ENCODE assay signal across 8 cellular contexts in genomic region chrX:51420610-51421009, GRCh38.
A peak's percentile ranks its signal among the peaks of the same experiment; 100 is the strongest.
DNase-seq lines count a peak whose midpoint lies in the region; ATAC-seq and TF ChIP-seq lines count a peak whose summit lies in the region.

No MANE protein-coding gene starts in this region.

- DNase-seq in SKM-1 treated with dmso at 0.1 percent for 144 hours (lab: John Stamatoyannopoulos, UW; ENCODE audit: unreplicated experiment) = peak; percentile 36
- DNase-seq in SKM-1 (lab: John Stamatoyannopoulos, UW; ENCODE audit: unreplicated experiment) = no peak
- DNase-seq in SW480 (ENCODE audit: low spot score) = peak; percentile 15
- no peak for DNase-seq in esophagus squamous epithelium (lab: John Stamatoyannopoulos, UW)
- peak; percentile 17 for DNase-seq in prostate gland (ENCODE audit: low spot score)

- H3K9me3 ChIP-seq in HEK293 (ENCODE audit: control insufficient read depth, insufficient read depth, low read depth, low read length) = no peaks in the 10 kb centered on the region
- H3K9me3 ChIP-seq in esophagus squamous epithelium = no peaks in the 10 kb centered on the region
- H3K9me3 ChIP-seq in prostate gland = no peaks in the 10 kb centered on the region

- no peak overlapping the region for H3K4me3 ChIP-seq in HEK293 (ENCODE audit: low read depth, low read length)
- H3K4me3 ChIP-seq in esophagus squamous epithelium = no peak overlapping the region
- no peak overlapping the region for H3K4me3 ChIP-seq in prostate gland

- POLR2A ChIA-PET in HEK293 (lab: Yijun Ruan, JAX) = no interaction called here

- TF ChIP-seq CTCF in HEK293 (tag by site-specific recombination; IDR thresholded peaks at IDR 0.05) (0 out of 2 replicates have a peak, but pooled peaks have one; percentile 12), esophagus squamous epithelium (IDR thresholded peaks at IDR 0.05) (peak; percentile 28 to 74 (median 43)), prostate gland (IDR thresholded peaks at IDR 0.05) (peak; percentile 11 to 60 (median 45))

- no peaks in the 10 kb centered on the region for H3K4me1 ChIP-seq in HEK293 (ENCODE audit: control insufficient read depth, insufficient read depth, low read length)
- H3K4me1 ChIP-seq in esophagus squamous epithelium = no peaks in the 10 kb centered on the region
- no peaks in the 10 kb centered on the region for H3K4me1 ChIP-seq in prostate gland (replicated peaks)

- no peaks in the 10 kb centered on the region for H3K36me3 ChIP-seq in HEK293 (ENCODE audit: control insufficient read depth in 2 of 2, insufficient read depth in 1 of 2, low read length in 2 of 2)
- H3K36me3 ChIP-seq in esophagus squamous epithelium = no peaks in the 10 kb centered on the region
- H3K36me3 ChIP-seq in prostate gland = no peaks in the 10 kb centered on the region

- CTCF ChIA-PET in HEK293 (lab: Yijun Ruan, JAX) = interaction anchor here (0.6 to 4.3 kb wide), 19 partner anchors 9 to 1278 kb away, joined by 3 to 37 read pairs (median 5); no protein-coding TSS in a partner anchor

- TF ChIP-seq POLR2A in esophagus squamous epithelium (IDR thresholded peaks at IDR 0.05) (no peak), prostate gland (IDR thresholded peaks at IDR 0.05) (no peak)

- intact Hi-C loops in esophagus squamous epithelium (cut with DNase I) = no loop called here
- intact Hi-C loops in prostate gland (cut with DNase I) = loop anchor here (5.0 kb wide), 1 partner anchor 83 kb away; no protein-coding TSS in a partner anchor

- no peak overlapping the region for H3K27ac ChIP-seq in HEK293 (ENCODE audit: extremely low read depth, low read depth, low read length)
- H3K27ac ChIP-seq in esophagus squamous epithelium = no peak overlapping the region
- no peak overlapping the region for H3K27ac ChIP-seq in prostate gland

- 3 to 9% methylated on average over 4 to 5 of the region's 5 CpGs for WGBS in esophagus squamous epithelium, 2 donors
- 4% methylated on average over 5 of the region's 5 CpGs for WGBS in prostate gland

- H3K27me3 ChIP-seq in esophagus squamous epithelium = no peaks in the 10 kb centered on the region
- no peaks in the 10 kb centered on the region for H3K27me3 ChIP-seq in prostate gland (replicated peaks; ENCODE audit: insufficient read depth)

- ATAC-seq in GM21737 (IDR thresholded peaks at IDR 0.05; ENCODE audit: unreplicated experiment) = no peak
- ATAC-seq in HG02678 (IDR thresholded peaks at IDR 0.05; ENCODE audit: unreplicated experiment) = no peak

TF ChIP-seq in HEK293, 187 proteins besides CTCF, POLR2A, EP300 and RAD21:
- TF ChIP-seq ZSCAN23 (tag by site-specific recombination; IDR thresholded peaks at IDR 0.05) (no peak), ZNF654 (tag by site-specific recombination; IDR thresholded peaks at IDR 0.05; ENCODE audit: low read depth) (peak; percentile 45)

Comparison
In these comparisons a context has a peak if more than half of its experiments do, and no peak if none do; other contexts are left out.
1. DNase-seq: peak in SKM-1 treated with dmso at 0.1 percent for 144 hours (single experiment), SW480 (single experiment) and prostate gland (single experiment); none in SKM-1 (single experiment) and esophagus squamous epithelium (single experiment).
2. Peak in every context shown above with its lines, with median percentiles within 50 percentile points of each other: CTCF ChIP-seq.